ENCODE assay signal across 8 cellular contexts in the genomic region with DNA sequence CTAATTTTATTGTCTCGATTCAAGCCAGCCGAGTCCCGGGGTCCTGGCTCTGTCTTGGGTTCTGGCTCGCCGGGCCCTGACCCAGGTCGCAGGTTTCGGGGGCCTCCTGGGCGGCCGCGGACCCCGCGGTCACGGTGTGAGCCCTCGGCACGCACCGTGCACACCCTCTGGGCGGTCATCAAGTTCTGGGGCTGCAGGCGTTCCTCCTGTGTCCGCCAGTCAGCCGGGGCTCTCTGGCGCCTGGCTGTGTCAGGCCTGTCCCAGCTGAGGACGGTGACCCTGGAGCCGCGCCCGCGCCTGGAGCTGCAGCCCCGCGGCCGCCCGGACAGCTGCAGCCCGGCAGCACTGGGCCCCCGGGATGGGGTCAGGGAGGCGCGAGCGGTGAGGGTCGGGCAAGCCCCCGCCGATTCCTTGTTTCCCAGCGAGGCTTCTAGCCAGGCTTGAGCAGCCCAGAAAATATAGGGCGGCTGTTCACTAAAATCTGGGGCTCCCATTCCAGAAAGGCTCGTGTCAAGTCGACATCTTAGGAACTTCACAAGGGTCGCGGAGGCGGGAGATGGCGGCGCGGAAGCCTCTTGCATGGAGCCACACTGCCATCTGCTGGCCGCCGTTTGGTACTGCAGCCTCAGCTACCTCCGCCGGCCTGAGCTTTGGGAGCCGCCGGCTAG. TPM values are rescaled to one million over a fixed set of nuclear protein-coding genes. Genes with fewer than 3 reads are reported as not detected.
DNase-seq lines count a peak whose midpoint lies in the region; ATAC-seq and TF ChIP-seq lines count a peak whose summit lies in the region.

No MANE protein-coding gene starts in this region.

- H3K9ac ChIP-seq in colonic mucosa (ENCODE audit: low read depth in 2 of 2, low read length in 2 of 2) (peak overlapping the region; percentile 77 to 100), liver (ENCODE audit: low read depth in 1 of 2, low read length in 2 of 2) (no peak overlapping the region)

- TF ChIP-seq CTCF in GM12873 (IDR thresholded peaks at IDR 0.05; ENCODE audit: insufficient read depth, low read depth, low read length, missing control alignments) (peak; percentile 98), colonic mucosa (IDR thresholded peaks at IDR 0.05) (peak; percentile 99), liver (IDR thresholded peaks at IDR 0.05; ENCODE audit: low read depth, low read length, missing input control) (peak; percentile 97)

- peak overlapping the region; percentile 94 for H3K27ac ChIP-seq in colonic mucosa
- H3K27ac ChIP-seq in liver (ENCODE audit: low read depth in 1 of 2, low read length in 2 of 2): no peak overlapping the region

- intact Hi-C loops in colonic mucosa (cut with DNase I): loop anchor here (5.0 kb wide), 1 partner anchor 788 kb away; no protein-coding TSS in a partner anchor

- DNase-seq in NCI-H345 treated with DMSO at 0.1 percent for 48 hours (lab: John Stamatoyannopoulos, UW; ENCODE audit: unreplicated experiment) (peak; percentile 50), colonic mucosa (peak; percentile 91)
- DNase-seq in activated CD4-positive, alpha-beta T cell treated with anti-CD3 and anti-CD28 coated beads for 48 hours: peak; percentile 89
- peak; percentile 77 for DNase-seq in stimulated activated CD4-positive, alpha-beta T cell treated with anti-CD3 and anti-CD28 coated beads, Interleukin-2, amount 100 ng/mL, for 4 hours (ENCODE audit: low read depth)

- H3K4me3 ChIP-seq in colonic mucosa (peak overlapping the region; percentile 64), liver (ENCODE audit: low read depth in 1 of 3, low read length in 3 of 3) (peak overlapping the region; percentile 54 to 72 (median 71))

- peaks cover 5% of the 10 kb centered on the region for H3K4me1 ChIP-seq in colonic mucosa
- H3K4me1 ChIP-seq in liver (ENCODE audit: control insufficient read depth in 4 of 4, insufficient read depth in 4 of 4, low read length in 3 of 4): peaks cover 11 to 30% (median 13%) of the 10 kb centered on the region in 4 donors

- H3K9me3 ChIP-seq in colonic mucosa (no peaks in the 10 kb centered on the region), liver (ENCODE audit: control insufficient read depth in 4 of 4, low read length in 3 of 4) (peaks cover 0 to 14% (median 0%) of the 10 kb centered on the region in 4 donors)

- H3K36me3 ChIP-seq in colonic mucosa (no peaks in the 10 kb centered on the region), liver (ENCODE audit: control insufficient read depth in 4 of 4, insufficient read depth in 3 of 4, low read depth in 1 of 4, low read length in 3 of 4) (no peaks in the 10 kb centered on the region)

- 1% methylated on average over 54 of the region's 54 CpGs for WGBS in liver

- TF ChIP-seq RAD21 in liver (IDR thresholded peaks at IDR 0.05): peak; percentile 92 to 95

- ATAC-seq in HG03039 (IDR thresholded peaks at IDR 0.05; ENCODE audit: unreplicated experiment) (peak; percentile 47), GM18873 (IDR thresholded peaks at IDR 0.05; ENCODE audit: low FRiP score, unreplicated experiment) (no peak)

- H3K27me3 ChIP-seq in colonic mucosa (peaks cover 4% of the 10 kb centered on the region), liver (ENCODE audit: control insufficient read depth in 4 of 4, insufficient read depth in 4 of 4, low read length in 3 of 4) (peaks cover 6 to 49% (median 21%) of the 10 kb centered on the region in 4 donors)

TF ChIP-seq in liver, 16 proteins besides CTCF, POLR2A, EP300 and RAD21:
- TF ChIP-seq HNF4G (IDR thresholded peaks at IDR 0.05): no peak
- TF ChIP-seq GABPA (IDR thresholded peaks at IDR 0.05 in 1 of 2, conservative IDR thresholded peaks at IDR 0.05 in 1 of 2): no peak
- TF ChIP-seq SP1 (IDR thresholded peaks at IDR 0.05): no peak
- no peak for TF ChIP-seq TAF1 (conservative IDR thresholded peaks at IDR 0.05)
- peak; percentile 86 for TF ChIP-seq YY1 (IDR thresholded peaks at IDR 0.05)

RNA-seq across cellular contexts. Expression of gene HOXA7, which starts 4.2 kb away (rescaled TPM):
- total RNA-seq in colonic mucosa (10 to 100 TPM; 21.9 to 24.4 TPM), liver (under 1 TPM; under 0.01 to 0.05 TPM)
- not detected for polyA plus RNA-seq in liver

RNA-seq across cellular contexts. Expression of gene HOXA9, which starts 4.7 kb away (rescaled TPM):
- total RNA-seq in colonic mucosa: 10 to 100 TPM; 19.5 to 22.1 TPM
- under 1 TPM in 1 of 2 donors, not detected in 1; 0.70 TPM for total RNA-seq in liver
- under 1 TPM in 1 of 2 donors, not detected in 1; 0.02 TPM for polyA plus RNA-seq in liver

RNA-seq across cellular contexts. Expression of gene HOXA3, which starts 8.3 kb away (rescaled TPM):
- total RNA-seq in colonic mucosa (10 to 100 TPM; 13.3 to 14.1 TPM), liver (under 1 TPM; 0.17 to 0.28 TPM)
- under 1 TPM; 0.11 to 0.23 TPM for polyA plus RNA-seq in liver

RNA-seq across cellular contexts. Expression of gene HOXA6, which starts 13.1 kb away (rescaled TPM):
- total RNA-seq in colonic mucosa (10 to 100 TPM; 10.9 to 29.6 TPM), liver (under 1 TPM in 1 of 2 donors, not detected in 1; 0.23 TPM)
- polyA plus RNA-seq in liver: not detected

RNA-seq across cellular contexts. Expression of gene HOXA10, which starts 13.4 kb away (rescaled TPM):
- 10 to 100 TPM; 25.4 to 26.0 TPM for total RNA-seq in colonic mucosa
- total RNA-seq in liver: under 1 TPM; 0.08 to 0.70 TPM
- polyA plus RNA-seq in liver: under 1 TPM; 0.03 to 0.17 TPM

Comparison
In these comparisons a context has a peak if more than half of its experiments do, and no peak if none do; other contexts are left out.
1. H3K9ac ChIP-seq: peak in colonic mucosa (2 of 2); none in liver (0 of 2).
2. RNA of gene HOXA7, which starts 4.2 kb away (total RNA-seq): 21.9 to 24.4 TPM in colonic mucosa; under 0.01 to 0.05 TPM in liver; every median in the first group is over 10 times any median in the second.
3. RNA of gene HOXA9, which starts 4.7 kb away (total RNA-seq): 19.5 to 22.1 TPM in colonic mucosa; 0.70 TPM in liver; every median in the first group is over 10 times any median in the second.
4. RNA of gene HOXA3, which starts 8.3 kb away (total RNA-seq): 13.3 to 14.1 TPM in colonic mucosa; 0.17 to 0.28 TPM in liver; every median in the first group is over 10 times any median in the second.
5. Peak in every context shown above with its lines, with median percentiles within 50 percentile points of each other: CTCF ChIP-seq and DNase-seq.